29 cellular contexts compared by ENCODE assay signal in genomic region chr20:31505903-31506302, GRCh38. TPM values are rescaled to one million over a fixed set of nuclear protein-coding genes. Genes with fewer than 3 reads are reported as not detected.
"Had no signal": no experiment of that assay in that cellular context is flagged by ENCODE, and none has a peak within 500 bp of the region (broad histone marks: within the 10 kb centered on the region; RNA-seq: fewer than 3 reads in every experiment).

No MANE protein-coding gene starts in this region.

- ATAC-seq: activated CD4-positive, alpha-beta T cell treated with anti-CD3 and anti-CD28 coated beads for 36 hours; activated T-helper 17 cell treated with anti-CD3 and anti-CD28 coated beads, Interleukin-2, amount 50 U/mL, for 72 hours; Panc1; T-helper 17 cell had no signal

- FAIRE-seq: TTC549 had no signal

- H3K27ac ChIP-seq: WERI-Rb-1 had no signal

- H3K4me1 Mint-ChIP-seq: activated CD4-positive, alpha-beta T cell treated with anti-CD3 and anti-CD28 coated beads for 36 hours; activated naive CD8-positive, alpha-beta T cell treated with anti-CD3 and anti-CD28 coated beads for 36 hours; activated T-helper 17 cell treated with anti-CD3 and anti-CD28 coated beads, Interleukin-2, amount 50 U/mL, for 72 hours had no signal

- H3K4me3 Mint-ChIP-seq: activated CD4-positive, alpha-beta memory T cell treated with anti-CD3 and anti-CD28 coated beads, Interleukin-2, amount 10 ng/mL, durations not matched to agents 7 days and 5 days; activated CD4-positive, alpha-beta T cell treated with anti-CD3 and anti-CD28 coated beads for 36 hours; activated naive CD4-positive, alpha-beta T cell treated with anti-CD3 and anti-CD28 coated beads, Interleukin-2, amount 10 ng/mL, durations not matched to agents 7 days and 5 days; activated naive CD8-positive, alpha-beta T cell treated with anti-CD3 and anti-CD28 coated beads for 36 hours; activated T-helper 17 cell treated with anti-CD3 and anti-CD28 coated beads, Interleukin-2, amount 50 U/mL, for 72 hours; T-helper 17 cell had no signal

- H3K27ac Mint-ChIP-seq: activated CD4-positive, alpha-beta memory T cell treated with anti-CD3 and anti-CD28 coated beads, Interleukin-2, amount 10 ng/mL, durations not matched to agents 7 days and 5 days; activated CD4-positive, alpha-beta T cell treated with anti-CD3 and anti-CD28 coated beads for 36 hours; activated naive CD4-positive, alpha-beta T cell treated with anti-CD3 and anti-CD28 coated beads, Interleukin-2, amount 10 ng/mL, durations not matched to agents 7 days and 5 days; activated naive CD8-positive, alpha-beta T cell treated with anti-CD3 and anti-CD28 coated beads for 36 hours; activated T-helper 17 cell treated with anti-CD3 and anti-CD28 coated beads, Interleukin-2, amount 50 U/mL, for 72 hours; T-helper 17 cell had no signal

- H3K36me3 ChIP-seq: WERI-Rb-1 had no signal

- H3K9me3 Mint-ChIP-seq: activated CD4-positive, alpha-beta memory T cell treated with anti-CD3 and anti-CD28 coated beads, Interleukin-2, amount 10 ng/mL, durations not matched to agents 7 days and 5 days; activated T-helper 17 cell treated with anti-CD3 and anti-CD28 coated beads, Interleukin-2, amount 50 U/mL, for 72 hours had no signal

- DNase-seq: activated CD4-positive, alpha-beta memory T cell treated with anti-CD3 and anti-CD28 coated beads, Interleukin-2, amount 10 ng/mL, durations not matched to agents 7 days and 5 days; activated CD4-positive, alpha-beta T cell treated with anti-CD3 and anti-CD28 coated beads for 36 hours; activated CD4-positive, alpha-beta T cell treated with anti-CD3 and anti-CD28 coated beads, Interleukin-2, amount 50 U/mL, for 1 hour; activated gamma-delta T cell treated with Interleukin-2 at 50 U/mL for 16 hours; activated naive CD4-positive, alpha-beta T cell treated with anti-CD3 and anti-CD28 coated beads, Interleukin-2, amount 10 ng/mL, durations not matched to agents 7 days and 5 days; activated naive CD8-positive, alpha-beta T cell treated with anti-CD3 and anti-CD28 coated beads for 36 hours; activated T-cell treated with anti-CD3 and anti-CD28 coated beads for 4 hours; activated T-cell treated with anti-CD3 and anti-CD28 coated beads, Interleukin-2, amount 50 U/mL, for 48 hours; caudate nucleus; Karpas-422; NCI-H1105 treated with DMSO at 0.1 percent for 48 hours; NCI-H1436 treated with DMSO at 0.1 percent for 48 hours; NCI-H187 treated with DMSO at 0.1 percent for 48 hours; NCI-H2081 treated with DMSO at 0.1 percent for 48 hours; NCI-H2171; NCI-H2227 treated with DMSO at 0.1 percent for 48 hours; NCI-H510A; NCI-H526 treated with DMSO at 0.1 percent for 48 hours; NCI-H82; SHP77 treated with DMSO at 0.1 percent for 48 hours; T-helper 17 cell; T-helper 9 cell; WERI-Rb-1 had no signal

- H3K36me3 Mint-ChIP-seq: activated naive CD4-positive, alpha-beta T cell treated with anti-CD3 and anti-CD28 coated beads, Interleukin-2, amount 10 ng/mL, durations not matched to agents 7 days and 5 days had no signal

RNA-seq across cellular contexts. Expression of gene REM1, which starts 30.8 kb away (rescaled TPM):
- total RNA-seq: activated CD4-positive, alpha-beta memory T cell treated with anti-CD3 and anti-CD28 coated beads, Interleukin-2, amount 10 ng/mL, durations not matched to agents 7 days and 5 days; activated CD4-positive, alpha-beta T cell treated with anti-CD3 and anti-CD28 coated beads for 36 hours; activated CD8-positive, alpha-beta memory T cell treated with anti-CD3 and anti-CD28 coated beads for 36 hours; activated naive CD8-positive, alpha-beta T cell treated with anti-CD3 and anti-CD28 coated beads for 36 hours; activated T-helper 17 cell treated with anti-CD3 and anti-CD28 coated beads, Interleukin-2, amount 50 U/mL, for 72 hours; OCI-LY7; SK-MEL-5; T-helper 17 cell had no signal

RNA-seq across cellular contexts. Expression of gene DEFB124, which starts 31.0 kb away (rescaled TPM):
- total RNA-seq: activated CD4-positive, alpha-beta memory T cell treated with anti-CD3 and anti-CD28 coated beads, Interleukin-2, amount 10 ng/mL, durations not matched to agents 7 days and 5 days; activated CD4-positive, alpha-beta T cell treated with anti-CD3 and anti-CD28 coated beads for 36 hours; activated CD8-positive, alpha-beta memory T cell treated with anti-CD3 and anti-CD28 coated beads for 36 hours; activated naive CD8-positive, alpha-beta T cell treated with anti-CD3 and anti-CD28 coated beads for 36 hours; activated T-helper 17 cell treated with anti-CD3 and anti-CD28 coated beads, Interleukin-2, amount 50 U/mL, for 72 hours; OCI-LY7; SK-MEL-5; T-helper 17 cell had no signal
